Comparison of ENCODE assay signal across 22 cellular contexts in genomic region chr12:68975811-68976210, GRCh38.
"Had no signal": no experiment of that assay in that cellular context is flagged by ENCODE, and none has a peak within 500 bp of the region (broad histone marks: within the 10 kb centered on the region; RNA-seq: fewer than 3 reads in every experiment).

No MANE protein-coding gene starts in this region.

- H3K36me3 ChIP-seq: cardiac muscle cell, lower lobe of right lung, neutrophil, pancreas, tibial artery, uterus had no signal

- H3K4me3 ChIP-seq: cardiac muscle cell, lower lobe of right lung, pancreas, tibial artery, uterus had no signal

- ATAC-seq: activated CD8-positive, alpha-beta memory T cell treated with anti-CD3 and anti-CD28 coated beads, Interleukin-2, amount 10 ng/mL, durations not matched to agents 7 days and 5 days; activated T-helper 17 cell treated with anti-CD3 and anti-CD28 coated beads, Interleukin-2, amount 50 U/mL, for 72 hours; natural killer cell had no signal

- DNase-seq: activated B cell treated with CpG ODN at 0.5 μM for 24 hours; activated CD4-positive, alpha-beta memory T cell treated with anti-CD3 and anti-CD28 coated beads, Interleukin-2, amount 10 ng/mL, durations not matched to agents 7 days and 5 days; activated CD4-positive, alpha-beta T cell treated with anti-CD3 and anti-CD28 coated beads for 48 hours; activated CD8-positive, alpha-beta memory T cell treated with anti-CD3 and anti-CD28 coated beads, Interleukin-2, amount 10 ng/mL, durations not matched to agents 7 days and 5 days; activated naive CD4-positive, alpha-beta T cell; activated naive CD8-positive, alpha-beta T cell treated with anti-CD3 and anti-CD28 coated beads for 36 hours; amniotic stem cell; endodermal cell; foreskin melanocyte; glutamatergic neuron; hypothalamus; islet precursor cell; lower lobe of right lung; natural killer cell; pancreas; stimulated activated CD8-positive, alpha-beta memory T cell treated with anti-CD3 and anti-CD28 coated beads, Interleukin-4, amount 100 ng/mL, for 48 hours; stimulated activated naive CD4-positive, alpha-beta T cell; tibial artery; uterus had no signal

- H3K4me1 ChIP-seq: tibial artery, uterus had no signal

- H3K27ac ChIP-seq: cardiac muscle cell, lower lobe of right lung, neutrophil, tibial artery, uterus had no signal

- H3K27me3 ChIP-seq: cardiac muscle cell, neutrophil, pancreas, tibial artery, uterus had no signal

- H3K9me3 ChIP-seq: lower lobe of right lung, neutrophil, pancreas, tibial artery, uterus had no signal
